9 cellular contexts compared by ENCODE assay signal in the genomic region with DNA sequence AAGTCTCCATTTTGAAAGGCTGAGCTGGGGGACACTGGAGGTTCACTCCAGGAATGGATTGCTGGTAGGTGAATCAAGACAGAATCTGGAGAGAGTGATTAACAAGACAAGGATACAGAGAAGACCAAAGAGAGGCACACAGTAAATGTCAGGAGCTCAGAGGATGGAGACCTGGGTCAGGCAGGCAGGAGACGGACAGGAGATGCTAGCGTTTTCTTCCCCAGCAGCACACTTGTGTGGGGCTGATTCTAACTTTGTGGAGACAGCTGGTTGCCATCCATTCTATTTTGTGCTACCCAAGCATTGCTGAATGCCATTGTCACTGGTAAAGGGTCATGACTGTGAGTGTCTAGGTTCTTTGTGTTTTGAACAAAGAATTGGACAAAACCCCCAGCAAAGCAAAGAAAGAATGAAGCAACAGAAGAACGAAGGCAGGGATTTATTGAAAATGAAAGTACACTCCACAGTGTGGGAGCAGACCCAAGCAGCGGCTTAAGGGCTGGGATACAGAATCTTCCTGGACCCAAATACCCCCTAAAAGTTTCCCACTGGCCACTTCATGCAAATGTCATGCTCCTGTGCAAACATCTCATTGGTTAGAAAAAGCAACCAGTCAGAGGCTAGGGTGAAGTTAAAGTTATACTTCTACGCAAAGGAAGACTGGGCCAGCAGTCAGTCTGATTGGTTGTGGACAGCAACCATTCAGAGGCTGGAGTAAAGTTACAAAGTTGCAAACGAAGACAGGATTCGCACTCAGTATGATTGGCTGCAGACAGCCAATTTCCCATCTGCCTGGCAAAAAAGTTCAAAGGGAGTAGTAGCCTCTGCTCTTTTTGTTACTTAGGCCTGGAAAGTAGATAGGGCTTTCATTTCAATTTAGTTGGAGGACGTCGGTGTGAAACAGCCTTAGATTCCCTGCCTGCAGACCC. TPM values are rescaled to one million over a fixed set of nuclear protein-coding genes. Genes with fewer than 3 reads are reported as not detected.
A peak's percentile ranks its signal among the peaks of the same experiment; 100 is the strongest.
DNase-seq lines count a peak whose midpoint lies in the region; ATAC-seq and TF ChIP-seq lines count a peak whose summit lies in the region.
"Had no signal": no experiment of that assay in that cellular context is flagged by ENCODE, and none has a peak within 500 bp of the region (broad histone marks: within the 10 kb centered on the region; RNA-seq: fewer than 3 reads in every experiment).

No MANE protein-coding gene starts in this region.

- peaks cover 3% of the 10 kb centered on the region for H3K36me3 Mint-ChIP-seq in nephron (ENCODE audit: low read depth)
- H3K36me3 Mint-ChIP-seq: naive B cell had no signal

- no peak for TF ChIP-seq EP300 in esophagus muscularis mucosa (IDR thresholded peaks at IDR 0.05)

- H3K36me3 ChIP-seq in Panc1 (ENCODE audit: control insufficient read depth, insufficient read depth, low read length) (no peaks in the 10 kb centered on the region), esophagus muscularis mucosa (no peaks in the 10 kb centered on the region)

- H3K27me3 ChIP-seq in Panc1 (ENCODE audit: control insufficient read depth, insufficient read depth, low read length) (no peaks in the 10 kb centered on the region), esophagus muscularis mucosa (no peaks in the 10 kb centered on the region)

- H3K27ac ChIP-seq in Panc1 (ENCODE audit: low read length) (peak overlapping the region; percentile 97), esophagus muscularis mucosa (replicated peaks in 1 of 4) (peak overlapping the region; percentile 66 to 74 (median 68))

- in situ Hi-C loops in Panc1 (cut with HindIII; ENCODE audit: low pct_unique_long_range_greater_than_20kb, low sequenced_read_pairs) (no loop called here), KBM-7 (cut with MboI; ENCODE audit: low pct_unique_long_range_greater_than_20kb, low sequenced_read_pairs) (no loop called here)

- CTCF ChIA-PET in Panc1 (lab: Charles Lee) = no interaction called here

- WGBS in esophagus muscularis mucosa = 45% methylated on average over 9 of the region's 9 CpGs

- H3K27me3 Mint-ChIP-seq in nephron (ENCODE audit: low read depth) = no peaks in the 10 kb centered on the region
- H3K27me3 Mint-ChIP-seq: naive B cell had no signal

- H3K4me1 ChIP-seq in Panc1 (ENCODE audit: control insufficient read depth, insufficient read depth, low read length) (peaks cover 89% of the 10 kb centered on the region), esophagus muscularis mucosa (peaks cover 8 to 25% (median 16%) of the 10 kb centered on the region in 4 donors)

- no peak for TF ChIP-seq POLR2A in esophagus muscularis mucosa (IDR thresholded peaks at IDR 0.05; ENCODE audit: low read depth)

- intact Hi-C loops in Panc1 (cut with micrococcal nuclease; ENCODE audit: unreplicated experiment) = loop anchor here (2.0 to 5.0 kb wide), 2 partner anchors 35 to 39 kb away; partner anchors contain the start of genes KLC4 and MRPL2
- intact Hi-C loops in esophagus muscularis mucosa (cut with DNase I) = no loop called here

- peaks cover 83% of the 10 kb centered on the region for H3K4me1 Mint-ChIP-seq in nephron

- BruUV-seq in Panc1 (replicated peaks; lab: Mats Ljungman, UMichigan) = TSS peak; percentile 24

- DNase-seq in AG20443 (ENCODE audit: low spot score) (peak; percentile 74), Panc1 (ENCODE audit: low read depth, low spot score) (peak; percentile 64), esophagus muscularis mucosa (ENCODE audit: extremely low spot score) (no peak), KBM-7 (no peak), HuH-7 (ENCODE audit: low spot score) (no peak)
- no peak for DNase-seq in activated CD4-positive, CD25-positive, alpha-beta regulatory T cell treated with anti-CD3 and anti-CD28 coated beads, Interleukin-2, amount 50 U/mL, for 72 hours
- DNase-seq: naive B cell had no signal

- POLR2A ChIA-PET in Panc1 (lab: Charles Lee) = interaction anchor here (0.5 to 0.6 kb wide), 2 partner anchors 17 to 1278 kb away, joined by 3 to 4 read pairs; no protein-coding TSS in a partner anchor

- ATAC-seq in Panc1 = peak; percentile 70
- no peak for ATAC-seq in HG02798 (IDR thresholded peaks at IDR 0.05; ENCODE audit: poor library complexity, unreplicated experiment)

- no peak for TF ChIP-seq CTCF in Panc1 (IDR thresholded peaks at IDR 0.05)
- no peak for TF ChIP-seq CTCF in esophagus muscularis mucosa (IDR thresholded peaks at IDR 0.05)
- TF ChIP-seq CTCF in nephron (IDR thresholded peaks at IDR 0.05; ENCODE audit: unreplicated experiment in 3 of 3) = no peak

- H3K4me3 Mint-ChIP-seq in nephron = peak overlapping the region in 2 of 3 experiments; percentile 50 to 68

- no peaks in the 10 kb centered on the region for H3K9me3 ChIP-seq in Panc1 (ENCODE audit: control insufficient read depth, insufficient read depth, low read depth, low read length)
- no peaks in the 10 kb centered on the region for H3K9me3 ChIP-seq in esophagus muscularis mucosa

- H3K9me3 Mint-ChIP-seq in nephron = no peaks in the 10 kb centered on the region
- H3K9me3 Mint-ChIP-seq: naive B cell had no signal

- H3K27ac Mint-ChIP-seq in nephron = peak overlapping the region; percentile 71 to 94 (median 93)
- H3K27ac Mint-ChIP-seq: naive B cell had no signal

- peak overlapping the region; percentile 31 to 70 for H3K4me3 ChIP-seq in Panc1 (ENCODE audit: low read depth in 2 of 2, low read length in 2 of 2)
- H3K4me3 ChIP-seq in esophagus muscularis mucosa = peak overlapping the region; percentile 39 to 56 (median 48)

RNA-seq across cellular contexts. Expression of gene PTK7, which starts 17.5 kb away (rescaled TPM):
- total RNA-seq in Panc1 (2021; ENCODE audit: unreplicated experiment) = 240 TPM
- 281 TPM for polyA plus RNA-seq in Panc1 (2012; ENCODE audit: insufficient read length)
- total RNA-seq in esophagus muscularis mucosa = 10 to 100 TPM in 1 of 4 donors, 1 to 10 TPM in 3; 6.8 to 10.8 (median 8.0) TPM

RNA-seq across cellular contexts. Expression of gene KLC4, which starts 34.2 kb away (rescaled TPM):
- 22.6 TPM for total RNA-seq in Panc1 (2021; ENCODE audit: unreplicated experiment)
- 21.8 TPM for polyA plus RNA-seq in Panc1 (2012; ENCODE audit: insufficient read length)
- 10 to 100 TPM; 22.9 to 37.4 (median 27.4) TPM for total RNA-seq in esophagus muscularis mucosa

RNA-seq across cellular contexts. Expression of gene MRPL2, which starts 34.4 kb away (rescaled TPM):
- total RNA-seq in Panc1 (2021; ENCODE audit: unreplicated experiment) = 65.6 TPM
- polyA plus RNA-seq in Panc1 (2012; ENCODE audit: insufficient read length) = 99.3 TPM
- total RNA-seq in esophagus muscularis mucosa = 10 to 100 TPM; 25.2 to 43.6 (median 28.1) TPM

RNA-seq across cellular contexts. Expression of gene CUL7, which starts 40.0 kb away (rescaled TPM):
- total RNA-seq in Panc1 (2021; ENCODE audit: unreplicated experiment) (32.1 TPM), esophagus muscularis mucosa (10 to 100 TPM in 3 of 4 donors, 1 to 10 TPM in 1; 8.4 to 19.6 (median 14.4) TPM)
- polyA plus RNA-seq in Panc1 (2012; ENCODE audit: insufficient read length) = 30.5 TPM

Comparison
In these comparisons a context has a peak if more than half of its experiments do, and no peak if none do; other contexts are left out.
1. DNase-seq: peak in AG20443 (single experiment) and Panc1 (single experiment); none in esophagus muscularis mucosa (single experiment), activated CD4-positive, CD25-positive, alpha-beta regulatory T cell treated with anti-CD3 and anti-CD28 coated beads, Interleukin-2, amount 50 U/mL, for 72 hours (single experiment), KBM-7 (single experiment) and HuH-7 (single experiment).
2. RNA of gene PTK7, which starts 17.5 kb away (total RNA-seq): 240 TPM in Panc1 (single experiment); 6.8 to 10.8 TPM in esophagus muscularis mucosa; every median in the first group is over 10 times any median in the second.